Comparison of ENCODE assay signal across 18 cellular contexts in genomic region chr3:31733234-31733667, GRCh38.
A peak's percentile ranks its signal among the peaks of the same experiment; 100 is the strongest.
DNase-seq lines count a peak whose midpoint lies in the region; ATAC-seq, FAIRE-seq and TF ChIP-seq lines count a peak whose summit lies in the region.
"Had no signal": no experiment of that assay in that cellular context is flagged by ENCODE, and none has a peak within 500 bp of the region (broad histone marks: within the 10 kb centered on the region; RNA-seq: fewer than 3 reads in every experiment).

No MANE protein-coding gene starts in this region.

- H3K23ac ChIP-seq in H9 (ENCODE audit: insufficient read length, low read depth, low read length): no peak overlapping the region

- H3K27me3 ChIP-seq in right lobe of liver (no peaks in the 10 kb centered on the region), HepG2 (ENCODE audit: control insufficient read depth in 1 of 2, insufficient read depth in 2 of 2, low read length in 2 of 2) (no peaks in the 10 kb centered on the region), SJCRH30 (no peaks in the 10 kb centered on the region), keratinocyte (ENCODE audit: control insufficient read depth, extremely low read depth, insufficient read depth, low read length) (no peaks in the 10 kb centered on the region), H9 (ENCODE audit: insufficient read depth, low read length) (no peaks in the 10 kb centered on the region)
- H3K27me3 ChIP-seq: neutrophil had no signal

- no peak overlapping the region for H4K5ac ChIP-seq in H9 (ENCODE audit: insufficient read length, low read depth, low read length)

- no peaks in the 10 kb centered on the region for H3K36me3 ChIP-seq in right lobe of liver
- peaks cover 1 to 15% of the 10 kb centered on the region in 2 experiments; a peak in 4 of 5 replicates for H3K36me3 ChIP-seq in HepG2 (replicated peaks in 1 of 2; ENCODE audit: control insufficient read depth in 1 of 2, insufficient read depth in 2 of 2, low read length in 2 of 2)
- H3K36me3 ChIP-seq in SJCRH30: no peaks in the 10 kb centered on the region
- H3K36me3 ChIP-seq in keratinocyte (ENCODE audit: control insufficient read depth in 2 of 2, extremely low read depth in 1 of 2, insufficient read depth in 2 of 2, low read length in 2 of 2): peaks cover 5 to 6% of the 10 kb centered on the region in 2 experiments
- H3K36me3 ChIP-seq: neutrophil had no signal

- DNase-seq in right lobe of liver: peak in 2 of 3 donors; percentile 57 to 77
- DNase-seq in HepG2 (ENCODE audit: low spot score): no peak
- DNase-seq in SJCRH30: peak; percentile 30 to 35
- DNase-seq in keratinocyte (ENCODE audit: low read depth, low spot score): no peak
- DNase-seq in H9: no peak
- DNase-seq in activated naive CD8-positive, alpha-beta T cell treated with anti-CD3 and anti-CD28 coated beads, Interleukin-2, amount 50 U/mL, for 24 hours: no peak
- no peak for DNase-seq in activated CD4-positive, alpha-beta memory T cell treated with anti-CD3 and anti-CD28 coated beads, Interleukin-2, amount 10 ng/mL, durations not matched to agents 7 days and 5 days
- DNase-seq: ACHN; activated CD4-positive, alpha-beta T cell treated with anti-CD3 and anti-CD28 coated beads, Interleukin-2, amount 50 U/mL, for 1 hour; CD8-positive, alpha-beta memory T cell; H7; mesenchymal stem cell; NCI-H226; T-helper 9 cell had no signal

- CTCF ChIA-PET in HepG2 (lab: Yijun Ruan, JAX; ENCODE audit: low intra/inter-chr PET ratio, low total read pairs): no interaction called here
- CTCF ChIA-PET in activated CD4-positive, alpha-beta memory T cell treated with anti-CD3 and anti-CD28 coated beads, Interleukin-2, amount 10 ng/mL, durations not matched to agents 7 days and 5 days (lab: Charles Lee): interaction anchor here (0.7 kb wide), 1 partner anchor 687 kb away, joined by 7 read pairs; no protein-coding TSS in a partner anchor

- H4K20me1 ChIP-seq in HepG2 (ENCODE audit: insufficient read depth, low read length): 0 out of 2 replicates have a peak, but pooled peaks cover 2% of the 10 kb centered on the region
- no peaks in the 10 kb centered on the region for H4K20me1 ChIP-seq in keratinocyte (ENCODE audit: control insufficient read depth, extremely low read depth, insufficient read depth, low read length)
- H4K20me1 ChIP-seq in H9 (ENCODE audit: control insufficient read depth, insufficient read depth, insufficient read length): no peaks in the 10 kb centered on the region

- H3K9ac ChIP-seq in HepG2 (ENCODE audit: insufficient read depth, low read depth, low read length) (no peak overlapping the region), keratinocyte (ENCODE audit: control insufficient read depth, extremely low read depth, insufficient read depth, low read length) (no peak overlapping the region), H9 (ENCODE audit: extremely low read depth, insufficient read length, low read length) (no peak overlapping the region)

- TF ChIP-seq CTCF in right lobe of liver (IDR thresholded peaks at IDR 0.05) (no peak), HepG2 (CRISPR knock-in tag; IDR thresholded peaks at IDR 0.05) (no peak), keratinocyte (optimal IDR thresholded peaks at IDR 0.05 in 1 of 3, IDR thresholded peaks at IDR 0.05 in 1 of 3, conservative IDR thresholded peaks at IDR 0.05 in 1 of 3; ENCODE audit: extremely low read depth in 1 of 3, insufficient read depth in 2 of 3, low read length in 3 of 3) (no peak), H9 (conservative IDR thresholded peaks at IDR 0.05) (no peak)

- H3K56ac ChIP-seq in H9 (ENCODE audit: insufficient read length, low read depth, low read length): no peak overlapping the region

- in situ Hi-C loops in HepG2 (cut with HindIII; ENCODE audit: extremely low pct_ligation_motif_present, low pct_unique_long_range_greater_than_20kb): no loop called here

- no peak for FAIRE-seq in HepG2 (lab: Jason Lieb, UNC)
- FAIRE-seq in keratinocyte (lab: Jason Lieb, UNC): peak; percentile 13

- H3K36me3 Mint-ChIP-seq in H9 (ENCODE audit: insufficient read depth in 1 of 3, low read depth in 3 of 3): peaks cover 0 to 5% (median 2%) of the 10 kb centered on the region in 3 experiments; a peak in 5 of 7 replicates
- no peaks in the 10 kb centered on the region for H3K36me3 Mint-ChIP-seq in activated naive CD8-positive, alpha-beta T cell treated with anti-CD3 and anti-CD28 coated beads, Interleukin-2, amount 50 U/mL, for 24 hours (ENCODE audit: low read depth)
- H3K36me3 Mint-ChIP-seq in activated CD4-positive, alpha-beta memory T cell treated with anti-CD3 and anti-CD28 coated beads, Interleukin-2, amount 10 ng/mL, durations not matched to agents 7 days and 5 days (ENCODE audit: low read depth): no peaks in the 10 kb centered on the region
- H3K36me3 Mint-ChIP-seq: CD8-positive, alpha-beta memory T cell had no signal

- no peak overlapping the region for H3K4ac ChIP-seq in H9 (ENCODE audit: low read depth, low read length)

- no peak overlapping the region for H3K27ac Mint-ChIP-seq in H9
- H3K27ac Mint-ChIP-seq in activated naive CD8-positive, alpha-beta T cell treated with anti-CD3 and anti-CD28 coated beads, Interleukin-2, amount 50 U/mL, for 24 hours: no peak overlapping the region
- H3K27ac Mint-ChIP-seq in activated CD4-positive, alpha-beta memory T cell treated with anti-CD3 and anti-CD28 coated beads, Interleukin-2, amount 10 ng/mL, durations not matched to agents 7 days and 5 days: no peak overlapping the region
- H3K27ac Mint-ChIP-seq: activated T-helper 1 cell treated with anti-CD3 and anti-CD28 coated beads, Interleukin-12 subunit alpha, Interleukin-12 subunit beta, Interleukin-2, Interleukin-4 antibody, amounts not matched to agents 30 ng/mL and 10 ng/mL and 1 ng/mL, durations not matched to agents 14 hours and 24 hours and 36 hours; CD8-positive, alpha-beta memory T cell; dendritic cell treated with granulocyte-macrophage colony-stimulating factor and Interleukin-4, amounts not matched to agents 40 ng/mL and 50 ng/mL, for 4 days had no signal

- H3K9me3 ChIP-seq in right lobe of liver (no peaks in the 10 kb centered on the region), HepG2 (ENCODE audit: low read length) (no peaks in the 10 kb centered on the region), SJCRH30 (replicated peaks) (no peaks in the 10 kb centered on the region), keratinocyte (ENCODE audit: control insufficient read depth, low read depth, low read length) (no peaks in the 10 kb centered on the region), H9 (ENCODE audit: control insufficient read depth, low read depth, low read length) (no peaks in the 10 kb centered on the region)
- H3K9me3 ChIP-seq: neutrophil had no signal

- ATAC-seq in right lobe of liver (peak; percentile 58 to 76 (median 69)), HepG2 (no peak), GM21619 (IDR thresholded peaks at IDR 0.05; ENCODE audit: unreplicated experiment) (no peak)
- no peak for ATAC-seq in activated naive CD8-positive, alpha-beta T cell treated with anti-CD3 and anti-CD28 coated beads, Interleukin-2, amount 50 U/mL, for 24 hours

- no peak overlapping the region for H3K4me2 ChIP-seq in HepG2 (ENCODE audit: low read depth, low read length)
- H3K4me2 ChIP-seq in keratinocyte (ENCODE audit: control insufficient read depth, extremely low read depth, insufficient read depth, low read depth, low read length): no peak overlapping the region
- H3K4me2 ChIP-seq in H9 (ENCODE audit: insufficient read depth, insufficient read length, low read length): no peak overlapping the region

- H3K4me3 Mint-ChIP-seq in H9: no peak overlapping the region
- no peak overlapping the region for H3K4me3 Mint-ChIP-seq in activated naive CD8-positive, alpha-beta T cell treated with anti-CD3 and anti-CD28 coated beads, Interleukin-2, amount 50 U/mL, for 24 hours
- no peak overlapping the region for H3K4me3 Mint-ChIP-seq in activated CD4-positive, alpha-beta memory T cell treated with anti-CD3 and anti-CD28 coated beads, Interleukin-2, amount 10 ng/mL, durations not matched to agents 7 days and 5 days
- H3K4me3 Mint-ChIP-seq: activated T-helper 1 cell treated with anti-CD3 and anti-CD28 coated beads, Interleukin-12 subunit alpha, Interleukin-12 subunit beta, Interleukin-2, Interleukin-4 antibody, amounts not matched to agents 30 ng/mL and 10 ng/mL and 1 ng/mL, durations not matched to agents 14 hours and 24 hours and 36 hours; CD8-positive, alpha-beta memory T cell; dendritic cell treated with granulocyte-macrophage colony-stimulating factor and Interleukin-4, amounts not matched to agents 40 ng/mL and 50 ng/mL, for 4 days had no signal

- no peak overlapping the region for H3T11ph ChIP-seq in H9 (ENCODE audit: low read length)

- H3K27ac ChIP-seq in right lobe of liver (no peak overlapping the region), HepG2 (ENCODE audit: extremely low read length, insufficient read depth, low read length) (no peak overlapping the region), SJCRH30 (no peak overlapping the region), keratinocyte (ENCODE audit: control insufficient read depth, insufficient read depth, low read length) (no peak overlapping the region), H9 (ENCODE audit: insufficient read length, low read depth, low read length) (no peak overlapping the region)
- H3K27ac ChIP-seq: neutrophil had no signal

- H3K4me3 ChIP-seq in right lobe of liver (no peak overlapping the region), HepG2 (replicated peaks in 1 of 3; ENCODE audit: insufficient read depth in 1 of 3, low read depth in 2 of 3, low read length in 3 of 3) (no peak overlapping the region), SJCRH30 (no peak overlapping the region), keratinocyte (ENCODE audit: control insufficient read depth in 2 of 3, extremely low read depth in 1 of 3, insufficient read depth in 2 of 3, low read depth in 1 of 3, low read length in 3 of 3) (no peak overlapping the region)

- no peak overlapping the region for H2AFZ ChIP-seq in HepG2 (ENCODE audit: low read length)
- no peak overlapping the region for H2AFZ ChIP-seq in keratinocyte (ENCODE audit: control insufficient read depth, low read length)
- H2AFZ ChIP-seq in H9 (ENCODE audit: low read length): no peak overlapping the region

- no peak for TF ChIP-seq EP300 in HepG2 (IDR thresholded peaks at IDR 0.05; ENCODE audit: low read depth in 2 of 2, low read length in 2 of 2)
- no peak for TF ChIP-seq EP300 in HepG2 (CRISPR knock-in tag; IDR thresholded peaks at IDR 0.05; ENCODE audit: borderline replicate concordance)

- intact Hi-C loops in right lobe of liver (cut with DNase I) (no loop called here), HepG2 (cut with micrococcal nuclease; ENCODE audit: unreplicated experiment) (no loop called here)

- no peaks in the 10 kb centered on the region for H3K9me1 ChIP-seq in keratinocyte (ENCODE audit: control insufficient read depth, extremely low read depth, insufficient read depth, low read length)

- H3K18ac ChIP-seq in H9 (ENCODE audit: insufficient read length, low read depth, low read length): no peak overlapping the region

- no peaks in the 10 kb centered on the region for H3K79me1 ChIP-seq in H9 (ENCODE audit: insufficient read depth, low read depth, low read length, poor library complexity, severe bottlenecking)

- no peak for TF ChIP-seq POLR2A in right lobe of liver (IDR thresholded peaks at IDR 0.05)
- TF ChIP-seq POLR2A in HepG2 (IDR thresholded peaks at IDR 0.05; ENCODE audit: insufficient read depth in 1 of 2, low read depth in 2 of 2, low read length in 2 of 2): no peak

- H2BK20ac ChIP-seq in H9 (ENCODE audit: low read depth, low read length, poor library complexity, severe bottlenecking): no peak overlapping the region

- peaks cover 9 to 20% of the 10 kb centered on the region in 2 experiments for H3K4me1 Mint-ChIP-seq in H9
- no peaks in the 10 kb centered on the region for H3K4me1 Mint-ChIP-seq in activated naive CD8-positive, alpha-beta T cell treated with anti-CD3 and anti-CD28 coated beads, Interleukin-2, amount 50 U/mL, for 24 hours
- no peaks in the 10 kb centered on the region for H3K4me1 Mint-ChIP-seq in activated CD4-positive, alpha-beta memory T cell treated with anti-CD3 and anti-CD28 coated beads, Interleukin-2, amount 10 ng/mL, durations not matched to agents 7 days and 5 days
- H3K4me1 Mint-ChIP-seq: CD8-positive, alpha-beta memory T cell had no signal

- no peaks in the 10 kb centered on the region for H3K27me3 Mint-ChIP-seq in H9 (ENCODE audit: low read depth)
- H3K27me3 Mint-ChIP-seq in activated naive CD8-positive, alpha-beta T cell treated with anti-CD3 and anti-CD28 coated beads, Interleukin-2, amount 50 U/mL, for 24 hours: no peaks in the 10 kb centered on the region
- H3K27me3 Mint-ChIP-seq in activated CD4-positive, alpha-beta memory T cell treated with anti-CD3 and anti-CD28 coated beads, Interleukin-2, amount 10 ng/mL, durations not matched to agents 7 days and 5 days: peaks cover 17% of the 10 kb centered on the region
- H3K27me3 Mint-ChIP-seq: dendritic cell treated with granulocyte-macrophage colony-stimulating factor and Interleukin-4, amounts not matched to agents 40 ng/mL and 50 ng/mL, for 4 days had no signal

- H3K4me1 ChIP-seq in right lobe of liver (peaks cover 0 to 4% (median 0%) of the 10 kb centered on the region in 4 donors), HepG2 (ENCODE audit: insufficient read depth, low read length) (no peaks in the 10 kb centered on the region), SJCRH30 (no peaks in the 10 kb centered on the region), keratinocyte (ENCODE audit: control insufficient read depth, extremely low read depth, insufficient read depth, low read length) (peaks cover 13% of the 10 kb centered on the region), H9 (ENCODE audit: insufficient read depth, low read length) (peaks cover 4% of the 10 kb centered on the region)

- H2BK15ac ChIP-seq in H9 (ENCODE audit: low read depth, low read length): no peak overlapping the region

- 25% methylated on average over 4 of the region's 4 CpGs for WGBS in right lobe of liver (ENCODE audit: insufficient coverage, low coverage, low lambda C conversion rate, missing lambda C conversion rate)
- 96% methylated on average over 4 of the region's 4 CpGs for WGBS in HepG2 (ENCODE audit: low lambda C conversion rate)
- no CpG with 5 or more reads among the region's 4 CpGs for WGBS in H9 (ENCODE audit: extremely low coverage, insufficient read length, low lambda C conversion rate)

- no peak overlapping the region for H2BK12ac ChIP-seq in H9 (ENCODE audit: insufficient read length, low read depth, low read length)

- no peak for TF ChIP-seq RAD21 in HepG2 (CRISPR knock-in tag; IDR thresholded peaks at IDR 0.05)

- no peak overlapping the region for H2BK5ac ChIP-seq in H9 (ENCODE audit: insufficient read length, low read length)

- POLR2A ChIA-PET in HepG2 (lab: Yijun Ruan, JAX): no interaction called here
- POLR2A ChIA-PET in activated CD4-positive, alpha-beta memory T cell treated with anti-CD3 and anti-CD28 coated beads, Interleukin-2, amount 10 ng/mL, durations not matched to agents 7 days and 5 days (lab: Charles Lee): no interaction called here

- no peaks in the 10 kb centered on the region for H3K23me2 ChIP-seq in H9 (ENCODE audit: insufficient read length, low read depth, low read length, poor library complexity, severe bottlenecking)

- no peaks in the 10 kb centered on the region for H3K79me2 ChIP-seq in HepG2 (ENCODE audit: insufficient read depth, low read length)
- H3K79me2 ChIP-seq in keratinocyte (ENCODE audit: control insufficient read depth, insufficient read depth, low read length): peaks cover 10% of the 10 kb centered on the region
- H3K79me2 ChIP-seq in H9 (ENCODE audit: insufficient read depth, low read length): peaks cover 2% of the 10 kb centered on the region; the same call in 1 of the 2 replicates

- no TSS peak for BruUV-seq in HepG2 (replicated peaks; lab: Mats Ljungman, UMichigan)

- no peak overlapping the region for H4K91ac ChIP-seq in H9 (ENCODE audit: insufficient read length, low read depth, low read length)

- H2BK120ac ChIP-seq in H9 (ENCODE audit: low read depth, low read length, poor library complexity, severe bottlenecking): no peak overlapping the region

- H3K14ac ChIP-seq in H9 (ENCODE audit: insufficient read depth, low read length): no peak overlapping the region

- no peak overlapping the region for H4K8ac ChIP-seq in H9 (replicated peaks; ENCODE audit: insufficient read length, low read depth, low read length)

- H2AK5ac ChIP-seq in H9 (ENCODE audit: insufficient read length, low read length): no peak overlapping the region

- H3K9me3 Mint-ChIP-seq in H9: no peaks in the 10 kb centered on the region
- no peaks in the 10 kb centered on the region for H3K9me3 Mint-ChIP-seq in activated naive CD8-positive, alpha-beta T cell treated with anti-CD3 and anti-CD28 coated beads, Interleukin-2, amount 50 U/mL, for 24 hours
- H3K9me3 Mint-ChIP-seq in activated CD4-positive, alpha-beta memory T cell treated with anti-CD3 and anti-CD28 coated beads, Interleukin-2, amount 10 ng/mL, durations not matched to agents 7 days and 5 days: no peaks in the 10 kb centered on the region
- H3K9me3 Mint-ChIP-seq: activated T-helper 1 cell treated with anti-CD3 and anti-CD28 coated beads, Interleukin-12 subunit alpha, Interleukin-12 subunit beta, Interleukin-2, Interleukin-4 antibody, amounts not matched to agents 30 ng/mL and 10 ng/mL and 1 ng/mL, durations not matched to agents 14 hours and 24 hours and 36 hours; CD8-positive, alpha-beta memory T cell; dendritic cell treated with granulocyte-macrophage colony-stimulating factor and Interleukin-4, amounts not matched to agents 40 ng/mL and 50 ng/mL, for 4 days had no signal

- dilution Hi-C loops in keratinocyte (cut with MboI; ENCODE audit: extremely low pct_ligation_motif_present, low sequenced_read_pairs): no loop called here

Comparison
In these comparisons a context has a peak if more than half of its experiments do, and no peak if none do; other contexts are left out.
1. ATAC-seq: peak in right lobe of liver (4 of 4); none in HepG2 (single experiment), GM21619 (single experiment) and activated naive CD8-positive, alpha-beta T cell treated with anti-CD3 and anti-CD28 coated beads, Interleukin-2, amount 50 U/mL, for 24 hours (single experiment).
2. DNase-seq: peak in right lobe of liver (2 of 3) and SJCRH30 (2 of 2); none in HepG2 (single experiment), keratinocyte (single experiment), H9 (single experiment), activated naive CD8-positive, alpha-beta T cell treated with anti-CD3 and anti-CD28 coated beads, Interleukin-2, amount 50 U/mL, for 24 hours (single experiment) and activated CD4-positive, alpha-beta memory T cell treated with anti-CD3 and anti-CD28 coated beads, Interleukin-2, amount 10 ng/mL, durations not matched to agents 7 days and 5 days (single experiment).